Comparison of ENCODE assay signal across 23 cellular contexts in the genomic region with DNA sequence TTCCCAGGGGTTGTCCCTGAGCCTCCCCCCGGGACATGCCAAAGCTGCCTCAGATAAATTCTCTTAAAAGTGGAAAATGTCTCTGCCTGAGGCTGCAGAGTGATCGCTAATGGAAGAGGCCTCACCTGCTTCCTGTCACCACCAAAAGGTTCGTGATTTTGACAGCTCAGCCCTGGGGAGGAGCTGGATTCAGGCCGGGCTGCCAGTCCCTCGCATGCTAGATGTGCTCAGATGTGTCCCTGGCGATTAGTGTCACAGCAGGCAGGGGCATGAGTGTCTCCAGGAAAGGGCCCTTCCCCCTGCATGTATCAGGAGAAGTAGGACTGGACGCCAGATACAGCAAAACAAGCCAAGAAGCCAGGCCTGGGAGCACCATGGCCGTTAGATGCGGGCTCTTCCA.
A peak's percentile ranks its signal among the peaks of the same experiment; 100 is the strongest.
DNase-seq lines count a peak whose midpoint lies in the region; ATAC-seq and TF ChIP-seq lines count a peak whose summit lies in the region.
"Had no signal": no experiment of that assay in that cellular context is flagged by ENCODE, and none has a peak within 500 bp of the region (broad histone marks: within the 10 kb centered on the region; RNA-seq: fewer than 3 reads in every experiment).

No MANE protein-coding gene starts in this region.

- H3K27me3 Mint-ChIP-seq in activated T-helper 2 cell treated with anti-CD3 and anti-CD28 coated beads, Interferon-gamma antibody, Interleukin-2, Interleukin-4, amounts not matched to agents 10 μg/mL and 5 μg/mL and 100 μg/mL, durations not matched to agents 14 hours and 24 hours and 36 hours (ENCODE audit: low read depth) = no peaks in the 10 kb centered on the region

- peaks cover 68% of the 10 kb centered on the region for H3K4me1 ChIP-seq in OCI-LY3 (ENCODE audit: low read length)

- H3K27ac Mint-ChIP-seq in activated T-helper 2 cell treated with anti-CD3 and anti-CD28 coated beads, Interferon-gamma antibody, Interleukin-2, Interleukin-4, amounts not matched to agents 10 μg/mL and 5 μg/mL and 100 μg/mL, durations not matched to agents 14 hours and 24 hours and 36 hours = no peak overlapping the region
- H3K27ac Mint-ChIP-seq: T-helper 1 cell treated with Interleukin-12 subunit alpha and Interleukin-12 subunit beta and Interleukin-4 antibody, amounts not matched to agents 30 μg/mL and 1 μg/mL, for 36 hours had no signal

- no peaks in the 10 kb centered on the region for H3K36me3 ChIP-seq in OCI-LY3 (replicated peaks; ENCODE audit: low read depth, low read length)

- intact Hi-C loops in activated T-helper 2 cell treated with anti-CD3 and anti-CD28 coated beads, Interferon-gamma antibody, Interleukin-2, Interleukin-4, amounts not matched to agents 10 μg/mL and 5 μg/mL and 100 μg/mL, durations not matched to agents 14 hours and 24 hours and 36 hours (cut with micrococcal nuclease) = no loop called here

- H3K4me1 Mint-ChIP-seq in activated T-helper 2 cell treated with anti-CD3 and anti-CD28 coated beads, Interferon-gamma antibody, Interleukin-2, Interleukin-4, amounts not matched to agents 10 μg/mL and 5 μg/mL and 100 μg/mL, durations not matched to agents 14 hours and 24 hours and 36 hours (ENCODE audit: low read depth) = no peaks in the 10 kb centered on the region

- H3K9ac ChIP-seq in OCI-LY3 (ENCODE audit: low read length) = no peak overlapping the region; the same call in 1 of the 2 replicates

- H3K4me3 ChIP-seq in OCI-LY3 (ENCODE audit: low read length) = no peak overlapping the region

- no peaks in the 10 kb centered on the region for H3K27me3 ChIP-seq in OCI-LY3 (ENCODE audit: low read depth, low read length)

- H3K4me2 ChIP-seq in OCI-LY3 (ENCODE audit: low read length) = 0 out of 2 replicates have a peak overlapping the region, but pooled peaks have one; percentile 7

- no peak overlapping the region for H3K27ac ChIP-seq in OCI-LY3 (ENCODE audit: low read length)
- H3K27ac ChIP-seq: 22Rv1, HL-60 had no signal

- 0 out of 2 replicates have a peak, but pooled peaks cover 3% of the 10 kb centered on the region for H3K79me2 ChIP-seq in OCI-LY3 (ENCODE audit: low read length)

- H3K4me3 Mint-ChIP-seq in activated T-helper 2 cell treated with anti-CD3 and anti-CD28 coated beads, Interferon-gamma antibody, Interleukin-2, Interleukin-4, amounts not matched to agents 10 μg/mL and 5 μg/mL and 100 μg/mL, durations not matched to agents 14 hours and 24 hours and 36 hours (ENCODE audit: low read depth) = no peak overlapping the region
- H3K4me3 Mint-ChIP-seq: T-helper 1 cell treated with Interleukin-12 subunit alpha and Interleukin-12 subunit beta and Interleukin-4 antibody, amounts not matched to agents 30 μg/mL and 1 μg/mL, for 36 hours had no signal

- peak in 2 of 3 experiments; percentile 9 to 43 for DNase-seq in NCI-H1417 (lab: John Stamatoyannopoulos, UW)
- no peak for DNase-seq in NCI-H1417 treated with DMSO at 0.1 percent for 48 hours (lab: John Stamatoyannopoulos, UW)
- DNase-seq in islet precursor cell = peak; percentile 82
- no peak for DNase-seq in epidermal melanocyte (ENCODE audit: insufficient read length, low spot score)
- DNase-seq in DMS 273 (lab: John Stamatoyannopoulos, UW; ENCODE audit: unreplicated experiment) = no peak
- DNase-seq in activated T-helper 2 cell treated with anti-CD3 and anti-CD28 coated beads, Interferon-gamma antibody, Interleukin-2, Interleukin-4, amounts not matched to agents 10 μg/mL and 5 μg/mL and 100 μg/mL, durations not matched to agents 14 hours and 24 hours and 36 hours (ENCODE audit: low spot score) = no peak
- DNase-seq: C1 segment of cervical spinal cord; DMS53; EL; KBM-7; NCI-H1092 treated with DMSO at 0.1 percent for 48 hours; NCI-H2029 treated with DMSO at 0.1 percent for 48 hours; NCI-H446 treated with DMSO at 0.1 percent for 48 hours; NCI-H526 treated with DMSO at 0.1 percent for 48 hours; NK-92 treated with Interleukin-12 subunit alpha and Interleukin-12 subunit beta, amount 100 ng/mL, for 24 hours; OCI-M1; Right ventricle myocardium superior had no signal

- no peaks in the 10 kb centered on the region for H3K9me3 Mint-ChIP-seq in activated T-helper 2 cell treated with anti-CD3 and anti-CD28 coated beads, Interferon-gamma antibody, Interleukin-2, Interleukin-4, amounts not matched to agents 10 μg/mL and 5 μg/mL and 100 μg/mL, durations not matched to agents 14 hours and 24 hours and 36 hours
- H3K9me3 Mint-ChIP-seq: T-helper 1 cell treated with Interleukin-12 subunit alpha and Interleukin-12 subunit beta and Interleukin-4 antibody, amounts not matched to agents 30 μg/mL and 1 μg/mL, for 36 hours had no signal

- H4K20me1 ChIP-seq in OCI-LY3 (ENCODE audit: insufficient read depth, low read length) = no peaks in the 10 kb centered on the region

- no peak for TF ChIP-seq CTCF in OCI-LY3 (IDR thresholded peaks at IDR 0.05; ENCODE audit: low read depth, low read length)

- peak overlapping the region; percentile 71 for H2AFZ ChIP-seq in OCI-LY3 (ENCODE audit: low read depth, low read length)

- no peak for ATAC-seq in HG02623 (IDR thresholded peaks at IDR 0.05; ENCODE audit: unreplicated experiment)
- ATAC-seq: HepG2 had no signal

- H3K9me3 ChIP-seq in OCI-LY3 (ENCODE audit: insufficient read depth, low read length) = no peaks in the 10 kb centered on the region

- H3K36me3 Mint-ChIP-seq in activated T-helper 2 cell treated with anti-CD3 and anti-CD28 coated beads, Interferon-gamma antibody, Interleukin-2, Interleukin-4, amounts not matched to agents 10 μg/mL and 5 μg/mL and 100 μg/mL, durations not matched to agents 14 hours and 24 hours and 36 hours (ENCODE audit: low read depth) = no peaks in the 10 kb centered on the region

Comparison
In these comparisons a context has a peak if more than half of its experiments do, and no peak if none do; other contexts are left out.
1. DNase-seq: peak in NCI-H1417 (2 of 3) and islet precursor cell (single experiment); none in NCI-H1417 treated with DMSO at 0.1 percent for 48 hours (single experiment), epidermal melanocyte (single experiment), DMS 273 (single experiment) and activated T-helper 2 cell treated with anti-CD3 and anti-CD28 coated beads, Interferon-gamma antibody, Interleukin-2, Interleukin-4, amounts not matched to agents 10 μg/mL and 5 μg/mL and 100 μg/mL, durations not matched to agents 14 hours and 24 hours and 36 hours (single experiment).